Comparison of ENCODE assay signal across 1 cellular context in the genomic region with DNA sequence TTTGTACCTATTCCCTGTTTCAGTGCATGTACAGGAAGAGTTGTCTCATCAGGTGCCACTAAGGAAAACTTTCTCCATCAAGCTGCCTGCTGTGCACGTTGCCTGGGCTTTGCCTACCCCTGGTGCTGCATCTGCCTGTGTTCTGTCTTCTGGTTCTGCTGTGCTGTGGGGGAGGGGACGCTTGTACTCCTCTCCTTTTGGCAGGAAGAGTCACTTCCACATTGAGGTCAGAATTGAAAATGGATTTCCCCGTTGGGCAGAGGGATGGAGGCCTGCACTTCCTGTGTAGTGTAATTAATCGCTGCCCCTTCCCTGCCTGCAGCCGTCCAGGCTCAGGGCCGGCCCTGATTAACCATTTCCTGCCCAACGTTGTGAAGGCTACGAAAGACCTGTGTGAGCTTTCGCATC.
TF ChIP-seq lines count a peak whose summit lies in the region.

No MANE protein-coding gene starts in this region.

TF ChIP-seq in HepG2, 621 proteins besides CTCF, POLR2A, EP300 and RAD21 (continued from another document):
- TF ChIP-seq, protein P1, sequence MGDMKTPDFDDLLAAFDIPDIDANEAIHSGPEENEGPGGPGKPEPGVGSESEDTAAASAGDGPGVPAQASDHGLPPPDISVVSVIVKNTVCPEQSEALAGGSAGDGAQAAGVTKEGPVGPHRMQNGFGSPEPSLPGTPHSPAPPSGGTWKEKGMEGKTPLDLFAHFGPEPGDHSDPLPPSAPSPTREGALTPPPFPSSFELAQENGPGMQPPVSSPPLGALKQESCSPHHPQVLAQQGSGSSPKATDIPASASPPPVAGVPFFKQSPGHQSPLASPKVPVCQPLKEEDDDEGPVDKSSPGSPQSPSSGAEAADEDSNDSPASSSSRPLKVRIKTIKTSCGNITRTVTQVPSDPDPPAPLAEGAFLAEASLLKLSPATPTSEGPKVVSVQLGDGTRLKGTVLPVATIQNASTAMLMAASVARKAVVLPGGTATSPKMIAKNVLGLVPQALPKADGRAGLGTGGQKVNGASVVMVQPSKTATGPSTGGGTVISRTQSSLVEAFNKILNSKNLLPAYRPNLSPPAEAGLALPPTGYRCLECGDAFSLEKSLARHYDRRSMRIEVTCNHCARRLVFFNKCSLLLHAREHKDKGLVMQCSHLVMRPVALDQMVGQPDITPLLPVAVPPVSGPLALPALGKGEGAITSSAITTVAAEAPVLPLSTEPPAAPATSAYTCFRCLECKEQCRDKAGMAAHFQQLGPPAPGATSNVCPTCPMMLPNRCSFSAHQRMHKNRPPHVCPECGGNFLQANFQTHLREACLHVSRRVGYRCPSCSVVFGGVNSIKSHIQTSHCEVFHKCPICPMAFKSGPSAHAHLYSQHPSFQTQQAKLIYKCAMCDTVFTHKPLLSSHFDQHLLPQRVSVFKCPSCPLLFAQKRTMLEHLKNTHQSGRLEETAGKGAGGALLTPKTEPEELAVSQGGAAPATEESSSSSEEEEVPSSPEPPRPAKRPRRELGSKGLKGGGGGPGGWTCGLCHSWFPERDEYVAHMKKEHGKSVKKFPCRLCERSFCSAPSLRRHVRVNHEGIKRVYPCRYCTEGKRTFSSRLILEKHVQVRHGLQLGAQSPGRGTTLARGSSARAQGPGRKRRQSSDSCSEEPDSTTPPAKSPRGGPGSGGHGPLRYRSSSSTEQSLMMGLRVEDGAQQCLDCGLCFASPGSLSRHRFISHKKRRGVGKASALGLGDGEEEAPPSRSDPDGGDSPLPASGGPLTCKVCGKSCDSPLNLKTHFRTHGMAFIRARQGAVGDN (CRISPR knock-in tag; IDR thresholded peaks at IDR 0.05), result peak; percentile 22; the same call in 1 of the 2 replicates
- TF ChIP-seq, protein P2, sequence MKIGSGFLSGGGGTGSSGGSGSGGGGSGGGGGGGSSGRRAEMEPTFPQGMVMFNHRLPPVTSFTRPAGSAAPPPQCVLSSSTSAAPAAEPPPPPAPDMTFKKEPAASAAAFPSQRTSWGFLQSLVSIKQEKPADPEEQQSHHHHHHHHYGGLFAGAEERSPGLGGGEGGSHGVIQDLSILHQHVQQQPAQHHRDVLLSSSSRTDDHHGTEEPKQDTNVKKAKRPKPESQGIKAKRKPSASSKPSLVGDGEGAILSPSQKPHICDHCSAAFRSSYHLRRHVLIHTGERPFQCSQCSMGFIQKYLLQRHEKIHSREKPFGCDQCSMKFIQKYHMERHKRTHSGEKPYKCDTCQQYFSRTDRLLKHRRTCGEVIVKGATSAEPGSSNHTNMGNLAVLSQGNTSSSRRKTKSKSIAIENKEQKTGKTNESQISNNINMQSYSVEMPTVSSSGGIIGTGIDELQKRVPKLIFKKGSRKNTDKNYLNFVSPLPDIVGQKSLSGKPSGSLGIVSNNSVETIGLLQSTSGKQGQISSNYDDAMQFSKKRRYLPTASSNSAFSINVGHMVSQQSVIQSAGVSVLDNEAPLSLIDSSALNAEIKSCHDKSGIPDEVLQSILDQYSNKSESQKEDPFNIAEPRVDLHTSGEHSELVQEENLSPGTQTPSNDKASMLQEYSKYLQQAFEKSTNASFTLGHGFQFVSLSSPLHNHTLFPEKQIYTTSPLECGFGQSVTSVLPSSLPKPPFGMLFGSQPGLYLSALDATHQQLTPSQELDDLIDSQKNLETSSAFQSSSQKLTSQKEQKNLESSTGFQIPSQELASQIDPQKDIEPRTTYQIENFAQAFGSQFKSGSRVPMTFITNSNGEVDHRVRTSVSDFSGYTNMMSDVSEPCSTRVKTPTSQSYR (CRISPR knock-in tag; IDR thresholded peaks at IDR 0.05; ENCODE audit: borderline replicate concordance), result peak; percentile 86
- TF ChIP-seq, protein P3, sequence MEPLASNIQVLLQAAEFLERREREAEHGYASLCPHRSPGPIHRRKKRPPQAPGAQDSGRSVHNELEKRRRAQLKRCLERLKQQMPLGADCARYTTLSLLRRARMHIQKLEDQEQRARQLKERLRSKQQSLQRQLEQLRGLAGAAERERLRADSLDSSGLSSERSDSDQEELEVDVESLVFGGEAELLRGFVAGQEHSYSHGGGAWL (CRISPR knock-in tag; IDR thresholded peaks at IDR 0.05), result no peak
- TF ChIP-seq CENPT (CRISPR knock-in tag; IDR thresholded peaks at IDR 0.05; ENCODE audit: low read depth) (no peak), RFX5 (IDR thresholded peaks at IDR 0.05; ENCODE audit: low read depth, low read length) (no peak), HNRNPLL (IDR thresholded peaks at IDR 0.05; ENCODE audit: low read depth, low read length, poor library complexity, severe bottlenecking) (no peak), CC2D1A (CRISPR knock-in tag; IDR thresholded peaks at IDR 0.05) (no peak)
